ENCODE assay signal across 21 cellular contexts in the genomic region with DNA sequence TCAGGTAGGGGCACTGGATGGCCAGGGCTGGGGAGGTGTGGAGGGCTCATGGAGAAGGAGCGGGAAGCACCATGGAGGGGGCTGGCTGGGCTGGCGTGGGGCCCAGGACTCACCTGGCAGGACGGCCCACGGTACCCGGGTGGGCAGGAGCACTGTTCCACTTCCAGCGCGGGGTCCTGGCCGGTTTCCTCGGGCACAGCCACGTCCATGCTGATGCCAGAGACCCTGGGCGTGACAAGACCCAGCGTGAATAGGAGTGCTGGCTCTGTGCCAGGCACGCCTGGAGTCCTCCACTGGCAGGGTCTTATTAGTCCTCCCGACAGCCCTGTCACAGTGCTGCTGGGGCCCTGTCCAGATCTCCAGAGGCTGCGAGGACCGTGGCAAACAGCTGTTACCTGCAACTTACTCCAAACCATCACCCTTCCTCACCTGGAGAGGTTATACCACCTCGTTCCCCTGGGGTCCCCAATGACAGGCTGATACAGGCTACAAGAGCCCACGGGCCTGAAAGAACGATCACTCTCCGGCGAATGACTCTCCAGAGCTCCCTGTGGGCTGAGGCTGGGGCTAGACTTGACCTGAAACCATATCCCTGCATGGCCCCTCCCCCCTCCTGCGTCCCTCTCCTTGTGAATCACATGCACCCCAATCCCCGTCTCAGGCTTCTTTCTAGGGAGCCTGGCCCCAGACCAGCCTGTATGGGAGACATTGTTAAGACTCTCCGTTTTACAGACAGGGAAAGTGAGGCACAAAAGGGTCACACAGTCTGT.
DNase-seq lines count a peak whose midpoint lies in the region; TF ChIP-seq lines count a peak whose summit lies in the region.
"Had no signal": no experiment of that assay in that cellular context is flagged by ENCODE, and none has a peak within 500 bp of the region (broad histone marks: within the 10 kb centered on the region; RNA-seq: fewer than 3 reads in every experiment).

No MANE protein-coding gene starts in this region.

- peaks cover 70% of the 10 kb centered on the region for H3K36me3 Mint-ChIP-seq in MCF 10A (ENCODE audit: insufficient read depth, unreplicated experiment)
- H3K36me3 Mint-ChIP-seq: T-cell had no signal

- peaks cover 71 to 99% (median 88%) of the 10 kb centered on the region in 4 donors for H3K36me3 ChIP-seq in sigmoid colon
- peaks cover 2 to 99% (median 7%) of the 10 kb centered on the region in 3 donors for H3K36me3 ChIP-seq in tibial nerve

- H3K27me3 ChIP-seq in sigmoid colon (no peaks in the 10 kb centered on the region), tibial nerve (no peaks in the 10 kb centered on the region)
- H3K27me3 ChIP-seq: adrenal gland, BLaER1 had no signal

- CTCF ChIA-PET in MCF 10A (lab: Yijun Ruan, JAX), result no interaction called here

- BruUV-seq in MCF 10A (replicated peaks; lab: Mats Ljungman, UMichigan), result no TSS peak

- H3K9me3 ChIP-seq in sigmoid colon, result no peaks in the 10 kb centered on the region
- no peaks in the 10 kb centered on the region for H3K9me3 ChIP-seq in tibial nerve
- H3K9me3 ChIP-seq: adrenal gland, BLaER1 had no signal

- TF ChIP-seq POLR2A in sigmoid colon (IDR thresholded peaks at IDR 0.05) (no peak), tibial nerve (IDR thresholded peaks at IDR 0.05) (no peak)

- WGBS in sigmoid colon, 2 donors, result 85 to 88% methylated on average over 24 of the region's 24 CpGs
- 63 to 79% methylated on average over 8 to 12 of the region's 24 CpGs for WGBS in tibial nerve, 2 donors

- H3K27ac Mint-ChIP-seq in MCF 10A (ENCODE audit: low read depth, unreplicated experiment), result no peak overlapping the region
- H3K27ac Mint-ChIP-seq: stimulated activated naive CD8-positive, alpha-beta T cell treated with anti-CD3 and anti-CD28 coated beads, Interleukin-15, amount 100 ng/mL, for 72 hours; T-cell had no signal

- peaks cover 0 to 39% (median 24%) of the 10 kb centered on the region in 4 donors for H3K4me1 ChIP-seq in sigmoid colon
- H3K4me1 ChIP-seq in tibial nerve, result peaks cover 0 to 40% (median 10%) of the 10 kb centered on the region in 4 donors

- H3K4me3 ChIP-seq in sigmoid colon, result no peak overlapping the region
- H3K4me3 ChIP-seq in tibial nerve, result no peak overlapping the region
- H3K4me3 ChIP-seq: adrenal gland, BLaER1 had no signal

- peaks cover 17% of the 10 kb centered on the region for H3K4me1 Mint-ChIP-seq in MCF 10A (ENCODE audit: insufficient read depth, unreplicated experiment)
- H3K4me1 Mint-ChIP-seq: T-cell had no signal

- no peaks in the 10 kb centered on the region for H3K9me3 Mint-ChIP-seq in MCF 10A (ENCODE audit: unreplicated experiment)
- H3K9me3 Mint-ChIP-seq: stimulated activated naive CD8-positive, alpha-beta T cell treated with anti-CD3 and anti-CD28 coated beads, Interleukin-15, amount 100 ng/mL, for 72 hours; T-cell had no signal

- intact Hi-C loops in sigmoid colon (cut with DNase I), result no loop called here
- intact Hi-C loops in MCF 10A (cut with micrococcal nuclease), result loop anchor here (10.0 kb wide), 1 partner anchor 90 kb away; a partner anchor contains a TSS

- TF ChIP-seq CTCF in sigmoid colon (IDR thresholded peaks at IDR 0.05) (no peak), MCF 10A (IDR thresholded peaks at IDR 0.05; ENCODE audit: unreplicated experiment) (no peak), tibial nerve (IDR thresholded peaks at IDR 0.05) (no peak)

- no peaks in the 10 kb centered on the region for H3K27me3 Mint-ChIP-seq in MCF 10A (ENCODE audit: insufficient read depth, unreplicated experiment)
- H3K27me3 Mint-ChIP-seq: stimulated activated naive CD8-positive, alpha-beta T cell treated with anti-CD3 and anti-CD28 coated beads, Interleukin-15, amount 100 ng/mL, for 72 hours; T-cell had no signal

- peak; percentile 18 to 38 for DNase-seq in NCI-H2081 (lab: John Stamatoyannopoulos, UW)
- no peak for DNase-seq in NCI-H2081 treated with DMSO at 0.1 percent for 48 hours (lab: John Stamatoyannopoulos, UW)
- peak; percentile 82 for DNase-seq in NCI-H1105 (lab: John Stamatoyannopoulos, UW)
- DNase-seq in NCI-H748 treated with DMSO at 0.1 percent for 48 hours (lab: John Stamatoyannopoulos, UW), result peak; percentile 12
- DNase-seq in sigmoid colon, result no peak
- DNase-seq in MCF 10A (ENCODE audit: unreplicated experiment), result no peak
- DNase-seq in tibial nerve (ENCODE audit: low spot score in 2 of 2), result no peak
- no peak for DNase-seq in activated CD4-positive, alpha-beta T cell treated with anti-CD3 and anti-CD28 coated beads, Interleukin-2, amount 50 U/mL, for 4 hours
- DNase-seq: activated CD4-positive, CD25-positive, alpha-beta regulatory T cell treated with anti-CD3 and anti-CD28 coated beads, Interleukin-2, amount 50 U/mL, for 72 hours; activated T-cell treated with anti-CD3 and anti-CD28 coated beads, Interleukin-2, amount 50 U/mL, for 1 hour; adrenal gland; Calu3; cortex of kidney; HCEC 1CT; NCI-H2107; NCI-H774; SHP77 treated with DMSO at 0.1 percent for 48 hours; stimulated activated naive CD8-positive, alpha-beta T cell treated with anti-CD3 and anti-CD28 coated beads, Interleukin-15, amount 100 ng/mL, for 72 hours; T-cell; trophoblast cell had no signal

- no peak overlapping the region for H3K4me3 Mint-ChIP-seq in MCF 10A (ENCODE audit: unreplicated experiment)
- H3K4me3 Mint-ChIP-seq: stimulated activated naive CD8-positive, alpha-beta T cell treated with anti-CD3 and anti-CD28 coated beads, Interleukin-15, amount 100 ng/mL, for 72 hours; T-cell had no signal

- H3K27ac ChIP-seq in sigmoid colon (peak overlapping the region; percentile 62 to 88 (median 81)), tibial nerve (peak overlapping the region in 2 of 4 donors; percentile 84 to 90)
- H3K27ac ChIP-seq: BLaER1 had no signal

- TF ChIP-seq EP300 in sigmoid colon (IDR thresholded peaks at IDR 0.05), result no peak
- no peak for TF ChIP-seq EP300 in tibial nerve (IDR thresholded peaks at IDR 0.05)

- POLR2A ChIA-PET in MCF 10A (lab: Yijun Ruan, JAX), result no interaction called here

Comparison
In these comparisons a context has a peak if more than half of its experiments do, and no peak if none do; other contexts are left out.
1. DNase-seq: peak in NCI-H2081 (2 of 2), NCI-H1105 (single experiment) and NCI-H748 treated with DMSO at 0.1 percent for 48 hours (single experiment); none in NCI-H2081 treated with DMSO at 0.1 percent for 48 hours (single experiment), sigmoid colon (single experiment), MCF 10A (single experiment), tibial nerve (0 of 2) and activated CD4-positive, alpha-beta T cell treated with anti-CD3 and anti-CD28 coated beads, Interleukin-2, amount 50 U/mL, for 4 hours (0 of 2).